8 cellular contexts compared by ENCODE assay signal in the genomic region with DNA sequence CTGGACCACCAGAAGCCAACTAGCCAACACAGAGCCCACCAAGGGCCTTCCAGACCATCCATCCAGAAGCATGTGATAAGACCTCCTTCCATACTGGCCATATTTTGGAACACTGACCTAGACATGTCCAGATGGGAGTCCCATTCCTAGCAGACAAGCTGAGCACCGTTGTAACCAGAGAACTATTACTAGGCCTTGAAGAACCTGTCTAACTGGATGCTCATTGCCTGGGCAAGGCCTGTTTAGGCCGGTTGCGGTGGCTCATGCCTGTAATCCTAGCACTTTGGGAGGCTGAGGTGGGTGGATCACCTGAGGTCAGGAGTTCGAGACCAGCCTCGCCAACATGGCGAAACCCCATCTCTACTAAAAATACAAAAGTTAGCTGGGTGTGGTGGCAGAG. TPM values are rescaled to one million over a fixed set of nuclear protein-coding genes. Genes with fewer than 3 reads are reported as not detected.
A peak's percentile ranks its signal among the peaks of the same experiment; 100 is the strongest.
DNase-seq lines count a peak whose midpoint lies in the region; ATAC-seq, FAIRE-seq and TF ChIP-seq lines count a peak whose summit lies in the region.
"Not testable (repeated sequence)": the region's sequence is repeated elsewhere in the genome, so short reads cannot be mapped to it uniquely, and the experiment has no call there.

No MANE protein-coding gene starts in this region.

- not testable (repeated sequence) for H2BK5ac ChIP-seq in H1 (ENCODE audit: low read depth, low read length)

- H4K5ac ChIP-seq in H1 (ENCODE audit: insufficient read length, low read depth, low read length), result not testable (repeated sequence)

- not testable (repeated sequence) for H3K27me3 Mint-ChIP-seq in WTC11 (ENCODE audit: low read depth); activated naive CD8-positive, alpha-beta T cell treated with anti-CD3 and anti-CD28 coated beads for 36 hours

- not testable (repeated sequence) for H3K27me3 ChIP-seq in MM.1S (replicated peaks; ENCODE audit: insufficient read depth, low read length); H1 (replicated peaks in 1 of 4; ENCODE audit: control insufficient read depth in 3 of 4, extremely low read depth in 1 of 4, insufficient read depth in 3 of 4, low read length in 3 of 4)

- H3K9ac ChIP-seq in MM.1S (ENCODE audit: low read length); H1 (replicated peaks in 1 of 4; ENCODE audit: extremely low read depth in 1 of 4, low read depth in 3 of 4, low read length in 3 of 4): not testable (repeated sequence)

- not testable (repeated sequence) for H3K56ac ChIP-seq in H1 (replicated peaks; ENCODE audit: insufficient read length, low read depth, low read length)

- not testable (repeated sequence) for H2AK5ac ChIP-seq in H1 (ENCODE audit: low read depth, low read length)

- not testable (repeated sequence) for H3K23ac ChIP-seq in H1 (ENCODE audit: insufficient read length)

- not testable (repeated sequence) for TF ChIP-seq POLR2A in H1 (IDR thresholded peaks at IDR 0.05; ENCODE audit: control extremely low read depth in 1 of 2, low read depth in 2 of 2, low read length in 2 of 2)

- H3F3A ChIP-seq in MM.1S (ENCODE audit: insufficient read depth, low read length), result peaks cover 25% of the 10 kb centered on the region

- not testable (repeated sequence) for H2BK15ac ChIP-seq in H1 (ENCODE audit: low read length)

- H3K36me3 Mint-ChIP-seq in WTC11, result peaks cover 24% of the 10 kb centered on the region
- peaks cover 39% of the 10 kb centered on the region for H3K36me3 Mint-ChIP-seq in activated naive CD8-positive, alpha-beta T cell treated with anti-CD3 and anti-CD28 coated beads for 36 hours

- H4K20me1 ChIP-seq in MM.1S (ENCODE audit: insufficient read depth, low read length); H1 (replicated peaks in 1 of 2; ENCODE audit: control insufficient read depth in 1 of 2, insufficient read depth in 2 of 2, low read length in 2 of 2): not testable (repeated sequence)

- H2BK12ac ChIP-seq in H1 (ENCODE audit: low read depth, low read length), result not testable (repeated sequence)

- H3K4me3 ChIP-seq in GM12864 (ENCODE audit: low read depth, low read length), result peak overlapping the region; percentile 73; the same call in 1 of the 2 replicates
- H3K4me3 ChIP-seq in MM.1S (ENCODE audit: low read length), result not testable (repeated sequence)
- H3K4me3 ChIP-seq in H1 (ENCODE audit: extremely low read depth in 1 of 4, insufficient read depth in 2 of 4, low read depth in 3 of 4, low read length in 4 of 4), result peak overlapping the region; percentile 96 to 100 (median 100); a peak in 6 of 8 replicates
- H3K4me3 ChIP-seq in retinal pigment epithelial cell (ENCODE audit: low read length), result peak overlapping the region; percentile 95

- not testable (repeated sequence) for TF ChIP-seq EP300 in H1 (IDR thresholded peaks at IDR 0.05; ENCODE audit: borderline replicate concordance in 1 of 2, low read depth in 2 of 2, low read length in 2 of 2)

- not testable (repeated sequence) for H4K91ac ChIP-seq in H1 (replicated peaks; ENCODE audit: insufficient read length, low read length)

- 97% methylated on average over 6 of the region's 6 CpGs; no CpG with 5 or more reads in 1 of the 2 experiments for WGBS in H1 (ENCODE audit: extremely low coverage in 1 of 2, insufficient coverage in 1 of 2, insufficient read length in 1 of 2, insufficient replicate concordance in 2 of 2, low coverage in 1 of 2, low lambda C conversion rate in 2 of 2, missing lambda C conversion rate in 1 of 2), 2 experiments

- not testable (repeated sequence) for TF ChIP-seq RAD21 in H1 (IDR thresholded peaks at IDR 0.05 in 1 of 2, conservative IDR thresholded peaks at IDR 0.05 in 1 of 2; ENCODE audit: low read depth in 2 of 2, low read length in 2 of 2)

- not testable (repeated sequence) for H3K36me3 ChIP-seq in MM.1S (replicated peaks; ENCODE audit: insufficient read depth, low read length)
- peaks cover 3 to 15% (median 7%) of the 10 kb centered on the region in 4 experiments; a peak in 6 of 8 replicates for H3K36me3 ChIP-seq in H1 (ENCODE audit: control insufficient read depth in 2 of 4, insufficient read depth in 4 of 4, low read length in 3 of 4)

- H2BK20ac ChIP-seq in H1 (ENCODE audit: low read length), result not testable (repeated sequence)

- H3K4me2 ChIP-seq in MM.1S (ENCODE audit: low read depth, low read length) (peak overlapping the region; percentile 71; the same call in 1 of the 2 replicates), H1 (ENCODE audit: insufficient read depth in 1 of 2, low read depth in 2 of 2, low read length in 2 of 2) (peak overlapping the region; percentile 73 to 97)

- H2BK120ac ChIP-seq in H1 (replicated peaks; ENCODE audit: low read depth, low read length), result not testable (repeated sequence)

- H3K79me2 ChIP-seq in MM.1S (ENCODE audit: low read length), result peaks cover 22% of the 10 kb centered on the region
- peaks cover 0 to 57% of the 10 kb centered on the region in 2 experiments; a peak in 3 of 4 replicates for H3K79me2 ChIP-seq in H1 (ENCODE audit: control insufficient read depth in 1 of 2, insufficient read depth in 2 of 2, low read length in 2 of 2)

- ATAC-seq in WTC11, left lobe of liver: not testable (repeated sequence)

- not testable (repeated sequence) for H3K9me3 ChIP-seq in MM.1S (replicated peaks; ENCODE audit: insufficient read depth, low read length); H1 (ENCODE audit: insufficient read depth in 2 of 2, low read depth in 1 of 2, low read length in 1 of 2)

- CTCF ChIA-PET in WTC11 (lab: Charles Lee) (interaction anchor here (0.7 to 1.5 kb wide), 4 partner anchors 17 to 535 kb away, joined by 3 to 8 read pairs (median 4); no protein-coding TSS in a partner anchor), H1 (lab: Charles Lee; ENCODE audit: partially characterized antibody) (interaction anchor here (1.0 to 2.3 kb wide), 12 partner anchors 8 to 49 kb away, joined by 3 to 26 read pairs (median 5); no protein-coding TSS in a partner anchor)

- POLR2A ChIA-PET in WTC11 (lab: Charles Lee), result not testable (repeated sequence)
- POLR2A ChIA-PET in H1 (lab: Charles Lee; ENCODE audit: partially characterized antibody), result interaction anchor here (1.3 to 2.0 kb wide), 4 partner anchors 17 to 30 kb away, joined by 3 to 13 read pairs (median 4); no protein-coding TSS in a partner anchor

- H3K4me1 ChIP-seq in MM.1S (ENCODE audit: low read length), result peaks cover 35% of the 10 kb centered on the region
- peaks cover 9 to 20% (median 14%) of the 10 kb centered on the region in 4 experiments for H3K4me1 ChIP-seq in H1 (replicated peaks in 1 of 4; ENCODE audit: control insufficient read depth in 3 of 4, insufficient read depth in 4 of 4, low read length in 3 of 4)

- not testable (repeated sequence) for TF ChIP-seq CTCF in 22Rv1 (IDR thresholded peaks at IDR 0.05); GM12864 (IDR thresholded peaks at IDR 0.05; ENCODE audit: low read depth, low read length, missing control alignments); MM.1S (IDR thresholded peaks at IDR 0.05; ENCODE audit: low read length); WTC11 (IDR thresholded peaks at IDR 0.05); H1 (IDR thresholded peaks at IDR 0.05; ENCODE audit: control extremely low read depth in 1 of 3, insufficient read depth in 1 of 3, low read depth in 1 of 3, low read length in 3 of 3); retinal pigment epithelial cell (conservative IDR thresholded peaks at IDR 0.05; ENCODE audit: low read depth, low read length)

- not testable (repeated sequence) for H3K27ac Mint-ChIP-seq in WTC11
- H3K27ac Mint-ChIP-seq in activated naive CD8-positive, alpha-beta T cell treated with anti-CD3 and anti-CD28 coated beads for 36 hours, result peak overlapping the region; percentile 93

- H3K79me1 ChIP-seq in H1 (ENCODE audit: low read depth, low read length), result not testable (repeated sequence)

- peak overlapping the region; percentile 95 for H3K4me3 Mint-ChIP-seq in WTC11
- H3K4me3 Mint-ChIP-seq in activated naive CD8-positive, alpha-beta T cell treated with anti-CD3 and anti-CD28 coated beads for 36 hours, result peak overlapping the region; percentile 96

- not testable (repeated sequence) for H3K14ac ChIP-seq in H1 (ENCODE audit: insufficient read length)

- FAIRE-seq in H1 (lab: Jason Lieb, UNC), result not testable (repeated sequence)

- H3K9me3 Mint-ChIP-seq in WTC11; activated naive CD8-positive, alpha-beta T cell treated with anti-CD3 and anti-CD28 coated beads for 36 hours: not testable (repeated sequence)

- not testable (repeated sequence) for H4K8ac ChIP-seq in H1 (ENCODE audit: extremely low read depth, insufficient read depth, low read length)

- H3K4ac ChIP-seq in H1 (replicated peaks; ENCODE audit: insufficient read length, low read depth, low read length), result not testable (repeated sequence)

- peaks cover 60% of the 10 kb centered on the region for H3K4me1 Mint-ChIP-seq in WTC11
- H3K4me1 Mint-ChIP-seq in activated naive CD8-positive, alpha-beta T cell treated with anti-CD3 and anti-CD28 coated beads for 36 hours, result peaks cover 48% of the 10 kb centered on the region

- not testable (repeated sequence) for H3K23me2 ChIP-seq in H1 (ENCODE audit: low read depth, low read length)

- not testable (repeated sequence) for H3K9me2 ChIP-seq in MM.1S (replicated peaks; ENCODE audit: insufficient read depth, low read length)

- not testable (repeated sequence) for H3K18ac ChIP-seq in H1 (ENCODE audit: extremely low read depth, low read length)

- DNase-seq in GM12864 (ENCODE audit: low read depth); MM.1S; WTC11 (ENCODE audit: low spot score); activated naive CD8-positive, alpha-beta T cell treated with anti-CD3 and anti-CD28 coated beads for 36 hours; H1 (ENCODE audit: low read depth in 1 of 2, low spot score in 2 of 2); retinal pigment epithelial cell (ENCODE audit: low read depth): not testable (repeated sequence)
- peak; percentile 31 for DNase-seq in left lobe of liver (ENCODE audit: low spot score)

- H3K27ac ChIP-seq in 22Rv1, result peak overlapping the region; percentile 85
- H3K27ac ChIP-seq in MM.1S (ENCODE audit: low read length); H1 (ENCODE audit: low read depth, low read length): not testable (repeated sequence)

- not testable (repeated sequence) for H2AFZ ChIP-seq in MM.1S (ENCODE audit: low read length); H1 (ENCODE audit: low read length)

RNA-seq across cellular contexts. Expression of a gene that starts 1.7 kb away (rescaled TPM):
- total RNA-seq in WTC11 (2021), result 28.3 to 29.5 TPM (median 28.7 TPM) in 3 replicates
- 10 to 100 TPM; 72.3 to 72.8 TPM for total RNA-seq in activated naive CD8-positive, alpha-beta T cell treated with anti-CD3 and anti-CD28 coated beads for 36 hours
- 33.9 and 35.6 TPM in 2 replicates for total RNA-seq in H1 (2021; fragmentation: NEBNext Ultra II Directional; extraction: Animal tissue kit (Norgen Biotek cat#: 25700))
- 59.5 and 80.0 TPM in 2 replicates for polyA plus RNA-seq in H1 (2011; rRNA removed)
- polyA plus RNA-seq in H1 (2011; cell fraction: cytosol; rRNA removed), result 67.1 TPM
- 40.9 TPM for polyA plus RNA-seq in H1 (2011; cell fraction: nucleus; rRNA removed)
- 37.8 to 39.9 TPM (median 38.9 TPM) in 4 replicates for polyA plus RNA-seq in H1 (2012, experiment 1 of 2)
- 48.3 TPM for polyA plus RNA-seq in H1 (2012, experiment 2 of 2)
- polyA plus RNA-seq in H1 (2013, experiment 1 of 2), result 28.9 TPM
- 29.1 TPM for polyA plus RNA-seq in H1 (2013, experiment 2 of 2)
- 70.0 and 77.4 TPM in 2 replicates for polyA minus RNA-seq in H1 (2011; rRNA and poly(A)+ RNA removed)
- 20.9 TPM for polyA minus RNA-seq in H1 (2011; cell fraction: cytosol; rRNA and poly(A)+ RNA removed)
- polyA minus RNA-seq in H1 (2011; cell fraction: nucleus; rRNA and poly(A)+ RNA removed), result 81.1 TPM
- total RNA-seq in left lobe of liver, result 3.8 TPM

RNA-seq across cellular contexts. Expression of a gene that starts 19.2 kb away (rescaled TPM):
- total RNA-seq in WTC11 (2021), result 38.6 to 40.4 TPM (median 39.6 TPM) in 3 replicates
- total RNA-seq in activated naive CD8-positive, alpha-beta T cell treated with anti-CD3 and anti-CD28 coated beads for 36 hours, result 10 to 100 TPM; 57.3 to 59.8 TPM
- total RNA-seq in H1 (2021; fragmentation: NEBNext Ultra II Directional; extraction: Animal tissue kit (Norgen Biotek cat#: 25700)), result 42.6 and 43.5 TPM in 2 replicates
- polyA plus RNA-seq in H1 (2011; rRNA removed), result 13.1 and 14.6 TPM in 2 replicates
- 21.6 TPM for polyA plus RNA-seq in H1 (2011; cell fraction: cytosol; rRNA removed)
- 15.4 TPM for polyA plus RNA-seq in H1 (2011; cell fraction: nucleus; rRNA removed)
- 19.3 to 28.0 TPM (median 23.9 TPM) in 4 replicates for polyA plus RNA-seq in H1 (2012, experiment 1 of 2)
- 17.5 TPM for polyA plus RNA-seq in H1 (2012, experiment 2 of 2)
- polyA plus RNA-seq in H1 (2013, experiment 1 of 2), result 27.8 TPM
- polyA plus RNA-seq in H1 (2013, experiment 2 of 2), result 32.9 TPM
- 28.7 and 29.5 TPM in 2 replicates for polyA minus RNA-seq in H1 (2011; rRNA and poly(A)+ RNA removed)
- polyA minus RNA-seq in H1 (2011; cell fraction: cytosol; rRNA and poly(A)+ RNA removed), result 17.7 TPM
- 43.8 TPM for polyA minus RNA-seq in H1 (2011; cell fraction: nucleus; rRNA and poly(A)+ RNA removed)
- 13.9 TPM for total RNA-seq in left lobe of liver

RNA-seq across cellular contexts. Expression of a gene that starts 47.6 kb away (rescaled TPM):
- total RNA-seq in WTC11 (2021) (42.8 to 54.2 TPM (median 44.1 TPM) in 3 replicates), left lobe of liver (3.5 TPM)
- total RNA-seq in activated naive CD8-positive, alpha-beta T cell treated with anti-CD3 and anti-CD28 coated beads for 36 hours, result 10 to 100 TPM; 71.0 to 73.9 TPM
- total RNA-seq in H1 (2021; fragmentation: NEBNext Ultra II Directional; extraction: Animal tissue kit (Norgen Biotek cat#: 25700)), result 44.0 and 45.8 TPM in 2 replicates
- 45.8 and 65.7 TPM in 2 replicates for polyA plus RNA-seq in H1 (2011; rRNA removed)
- polyA plus RNA-seq in H1 (2011; cell fraction: cytosol; rRNA removed), result 43.6 TPM
- 114 TPM for polyA plus RNA-seq in H1 (2011; cell fraction: nucleus; rRNA removed)
- 25.6 to 53.4 TPM (median 41.9 TPM) in 4 replicates for polyA plus RNA-seq in H1 (2012, experiment 1 of 2)
- 34.0 TPM for polyA plus RNA-seq in H1 (2012, experiment 2 of 2)
- 24.3 TPM for polyA plus RNA-seq in H1 (2013, experiment 1 of 2)
- polyA plus RNA-seq in H1 (2013, experiment 2 of 2), result 24.7 TPM
- polyA minus RNA-seq in H1 (2011; rRNA and poly(A)+ RNA removed), result 45.8 and 49.4 TPM in 2 replicates
- polyA minus RNA-seq in H1 (2011; cell fraction: cytosol; rRNA and poly(A)+ RNA removed), result 24.7 TPM
- 44.8 TPM for polyA minus RNA-seq in H1 (2011; cell fraction: nucleus; rRNA and poly(A)+ RNA removed)
